Comparison of ENCODE assay signal across 9 cellular contexts in the genomic region with DNA sequence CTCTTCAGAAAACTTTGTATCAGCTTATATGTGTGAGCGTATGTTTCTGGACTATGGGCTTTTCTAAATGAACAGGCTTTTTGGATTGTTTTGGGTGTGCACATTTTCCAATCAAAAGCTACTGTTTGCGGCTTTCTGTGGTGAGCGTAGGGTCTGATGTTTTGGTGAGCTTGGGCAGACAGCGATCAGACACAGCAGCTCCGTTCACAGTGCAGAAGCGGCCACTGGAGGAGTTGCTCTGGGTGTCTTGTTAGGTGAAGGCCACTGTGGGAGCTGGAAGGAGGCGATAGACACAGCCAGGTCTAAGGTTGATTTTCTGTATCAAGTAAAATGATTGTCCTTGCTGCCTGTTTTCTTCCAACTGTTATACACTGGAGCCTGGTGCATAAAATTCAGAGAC. TPM values are rescaled to one million over a fixed set of nuclear protein-coding genes. Genes with fewer than 3 reads are reported as not detected.
DNase-seq lines count a peak whose midpoint lies in the region; ATAC-seq and TF ChIP-seq lines count a peak whose summit lies in the region.
"Had no signal": no experiment of that assay in that cellular context is flagged by ENCODE, and none has a peak within 500 bp of the region (broad histone marks: within the 10 kb centered on the region; RNA-seq: fewer than 3 reads in every experiment).

No MANE protein-coding gene starts in this region.

- peak overlapping the region; percentile 85 for H3K4me2 ChIP-seq in GM23248 (ENCODE audit: unreplicated experiment)

- H3K9me3 ChIP-seq in GM23248 (ENCODE audit: low read depth) = no peaks in the 10 kb centered on the region

- ATAC-seq in HG02571 (IDR thresholded peaks at IDR 0.05; ENCODE audit: unreplicated experiment) = no peak

- no peak overlapping the region for H2AFZ ChIP-seq in GM23248

- H3F3A ChIP-seq in GM23248 (ENCODE audit: insufficient read depth) = peaks cover 68% of the 10 kb centered on the region

- H3K27ac ChIP-seq in GM23248 (peak overlapping the region; percentile 96), VCaP (peak overlapping the region; percentile 26)
- H3K27ac ChIP-seq: brain microvascular endothelial cell had no signal

- H3K79me2 ChIP-seq in GM23248 (ENCODE audit: insufficient read depth) = peaks cover 99% of the 10 kb centered on the region

- in situ Hi-C loops in GM23248 (cut with MboI) (no loop called here), KBM-7 (cut with MboI; ENCODE audit: low pct_unique_long_range_greater_than_20kb, low sequenced_read_pairs) (no loop called here)

- H3K4me3 ChIP-seq in GM23248 (peak overlapping the region; percentile 15; the same call in 1 of the 2 replicates), retinal pigment epithelial cell (ENCODE audit: low read length) (peak overlapping the region; percentile 4)

- H3K4me1 ChIP-seq in GM23248 (ENCODE audit: insufficient read depth) = peaks cover 84% of the 10 kb centered on the region

- no peaks in the 10 kb centered on the region for H3K9me2 ChIP-seq in GM23248 (ENCODE audit: insufficient read depth)

- peaks cover 52% of the 10 kb centered on the region for H4K20me1 ChIP-seq in GM23248 (ENCODE audit: insufficient read depth)

- no peak for DNase-seq in GM23248
- peak; percentile 58 for DNase-seq in globus pallidus (ENCODE audit: low spot score)
- no peak for DNase-seq in retinal pigment epithelial cell (ENCODE audit: low read depth)
- no peak for DNase-seq in GM20000 (ENCODE audit: low spot score)
- no peak for DNase-seq in KBM-7
- no peak for DNase-seq in effector CD4-positive, alpha-beta T cell

- peak overlapping the region; percentile 2 for H3K9ac ChIP-seq in GM23248

- 50 to 59% methylated on average over 7 of the region's 7 CpGs for WGBS in GM23248 (ENCODE audit: low coverage in 1 of 2, low lambda C conversion rate in 2 of 2, missing lambda C conversion rate in 2 of 2), 2 experiments

- H3K36me3 ChIP-seq in GM23248 (ENCODE audit: low read depth) = no peaks in the 10 kb centered on the region
- H3K36me3 ChIP-seq: brain microvascular endothelial cell had no signal

- TF ChIP-seq CTCF in VCaP (conservative IDR thresholded peaks at IDR 0.05) = no peak
- no peak for TF ChIP-seq CTCF in retinal pigment epithelial cell (conservative IDR thresholded peaks at IDR 0.05; ENCODE audit: low read depth, low read length)
- no peak for TF ChIP-seq CTCF in GM20000 (IDR thresholded peaks at IDR 0.05; ENCODE audit: extremely low read depth, missing control alignments)

- no peaks in the 10 kb centered on the region for H3K27me3 ChIP-seq in GM23248 (replicated peaks; ENCODE audit: insufficient read depth)
- H3K27me3 ChIP-seq: brain microvascular endothelial cell had no signal

RNA-seq across cellular contexts. Expression of a gene that starts 11.1 kb away (rescaled TPM):
- total RNA-seq in GM23248 (2014; rRNA removed; shearing (Covaris generic)) = 53.7 and 68.3 TPM in 2 replicates
- polyA plus RNA-seq in GM23248 (2016; fragmentation: Nextera tagmentation; extraction: Ambion mirVana) = 25.2 and 30.9 TPM in 2 replicates
